In genomic region chr18:1232867-1233266, GRCh38 we compare ENCODE assay signal across 1 cellular context.
TF ChIP-seq lines count a peak whose summit lies in the region.

No MANE protein-coding gene starts in this region.

TF ChIP-seq in K562, 482 proteins besides CTCF, POLR2A, EP300 and RAD21 (continued from another document):
- TF ChIP-seq STAT6 (CRISPR knock-in tag; IDR thresholded peaks at IDR 0.05): no peak
- TF ChIP-seq ZNF324 (CRISPR knock-in tag; IDR thresholded peaks at IDR 0.05): peak; percentile 90
- no peak for TF ChIP-seq CBFA2T3 (IDR thresholded peaks at IDR 0.05)
- TF ChIP-seq ZNF274 (IDR thresholded peaks at IDR 0.05; ENCODE audit: borderline replicate concordance, low read depth, low read length): no peak
- no peak for TF ChIP-seq BDP1 (IDR thresholded peaks at IDR 0.05; ENCODE audit: insufficient read depth, insufficient read length)
- no peak for TF ChIP-seq SIX5 (IDR thresholded peaks at IDR 0.05; ENCODE audit: borderline replicate concordance in 1 of 2, insufficient read depth in 1 of 2, low read depth in 1 of 2, low read length in 2 of 2)
- TF ChIP-seq SIRT6 (IDR thresholded peaks at IDR 0.05; ENCODE audit: low read depth, low read length): no peak
